1 cellular context compared by ENCODE assay signal in the genomic region with DNA sequence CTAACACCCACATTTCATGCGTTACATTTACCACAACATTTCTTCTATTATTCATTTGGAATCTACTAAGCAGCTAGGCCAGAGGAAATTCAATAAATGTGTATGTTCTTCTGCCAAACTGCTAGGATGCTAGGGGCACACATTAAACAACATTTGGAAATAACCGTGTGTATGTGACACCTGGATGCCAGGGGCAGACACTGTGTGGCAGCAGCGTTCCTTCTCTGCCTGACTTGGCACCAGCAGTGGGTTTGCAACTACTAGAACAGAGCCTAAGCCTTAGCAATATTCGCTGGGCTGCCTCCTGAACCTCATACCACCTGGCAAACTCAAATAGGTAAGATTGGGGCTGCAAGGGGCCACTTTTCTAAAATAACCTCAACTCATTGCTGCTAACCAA.
TF ChIP-seq lines count a peak whose summit lies in the region.

No MANE protein-coding gene starts in this region.

TF ChIP-seq in GM12878, 131 proteins besides CTCF, POLR2A, EP300 and RAD21 (continued from another document):
- TF ChIP-seq, protein P1, sequence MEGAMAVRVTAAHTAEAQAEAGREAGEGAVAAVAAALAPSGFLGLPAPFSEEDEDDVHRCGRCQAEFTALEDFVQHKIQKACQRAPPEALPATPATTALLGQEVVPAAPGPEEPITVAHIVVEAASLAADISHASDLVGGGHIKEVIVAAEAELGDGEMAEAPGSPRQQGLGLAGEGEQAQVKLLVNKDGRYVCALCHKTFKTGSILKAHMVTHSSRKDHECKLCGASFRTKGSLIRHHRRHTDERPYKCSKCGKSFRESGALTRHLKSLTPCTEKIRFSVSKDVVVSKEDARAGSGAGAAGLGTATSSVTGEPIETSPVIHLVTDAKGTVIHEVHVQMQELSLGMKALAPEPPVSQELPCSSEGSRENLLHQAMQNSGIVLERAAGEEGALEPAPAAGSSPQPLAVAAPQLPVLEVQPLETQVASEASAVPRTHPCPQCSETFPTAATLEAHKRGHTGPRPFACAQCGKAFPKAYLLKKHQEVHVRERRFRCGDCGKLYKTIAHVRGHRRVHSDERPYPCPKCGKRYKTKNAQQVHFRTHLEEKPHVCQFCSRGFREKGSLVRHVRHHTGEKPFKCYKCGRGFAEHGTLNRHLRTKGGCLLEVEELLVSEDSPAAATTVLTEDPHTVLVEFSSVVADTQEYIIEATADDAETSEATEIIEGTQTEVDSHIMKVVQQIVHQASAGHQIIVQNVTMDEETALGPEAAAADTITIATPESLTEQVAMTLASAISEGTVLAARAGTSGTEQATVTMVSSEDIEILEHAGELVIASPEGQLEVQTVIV (IDR thresholded peaks at IDR 0.05; ENCODE audit: borderline replicate concordance, partially characterized antibody): no peak
- TF ChIP-seq POLR2AphosphoS5 (IDR thresholded peaks at IDR 0.05; ENCODE audit: low read length): no peak
- TF ChIP-seq, protein P2, sequence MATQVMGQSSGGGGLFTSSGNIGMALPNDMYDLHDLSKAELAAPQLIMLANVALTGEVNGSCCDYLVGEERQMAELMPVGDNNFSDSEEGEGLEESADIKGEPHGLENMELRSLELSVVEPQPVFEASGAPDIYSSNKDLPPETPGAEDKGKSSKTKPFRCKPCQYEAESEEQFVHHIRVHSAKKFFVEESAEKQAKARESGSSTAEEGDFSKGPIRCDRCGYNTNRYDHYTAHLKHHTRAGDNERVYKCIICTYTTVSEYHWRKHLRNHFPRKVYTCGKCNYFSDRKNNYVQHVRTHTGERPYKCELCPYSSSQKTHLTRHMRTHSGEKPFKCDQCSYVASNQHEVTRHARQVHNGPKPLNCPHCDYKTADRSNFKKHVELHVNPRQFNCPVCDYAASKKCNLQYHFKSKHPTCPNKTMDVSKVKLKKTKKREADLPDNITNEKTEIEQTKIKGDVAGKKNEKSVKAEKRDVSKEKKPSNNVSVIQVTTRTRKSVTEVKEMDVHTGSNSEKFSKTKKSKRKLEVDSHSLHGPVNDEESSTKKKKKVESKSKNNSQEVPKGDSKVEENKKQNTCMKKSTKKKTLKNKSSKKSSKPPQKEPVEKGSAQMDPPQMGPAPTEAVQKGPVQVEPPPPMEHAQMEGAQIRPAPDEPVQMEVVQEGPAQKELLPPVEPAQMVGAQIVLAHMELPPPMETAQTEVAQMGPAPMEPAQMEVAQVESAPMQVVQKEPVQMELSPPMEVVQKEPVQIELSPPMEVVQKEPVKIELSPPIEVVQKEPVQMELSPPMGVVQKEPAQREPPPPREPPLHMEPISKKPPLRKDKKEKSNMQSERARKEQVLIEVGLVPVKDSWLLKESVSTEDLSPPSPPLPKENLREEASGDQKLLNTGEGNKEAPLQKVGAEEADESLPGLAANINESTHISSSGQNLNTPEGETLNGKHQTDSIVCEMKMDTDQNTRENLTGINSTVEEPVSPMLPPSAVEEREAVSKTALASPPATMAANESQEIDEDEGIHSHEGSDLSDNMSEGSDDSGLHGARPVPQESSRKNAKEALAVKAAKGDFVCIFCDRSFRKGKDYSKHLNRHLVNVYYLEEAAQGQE (IDR thresholded peaks at IDR 0.05; ENCODE audit: low read depth, low read length): no peak
- TF ChIP-seq IKZF1 (conservative IDR thresholded peaks at IDR 0.05): no peak
- TF ChIP-seq PAX8 (IDR thresholded peaks at IDR 0.05): no peak
- no peak for TF ChIP-seq DPF2 (IDR thresholded peaks at IDR 0.05)
